In the genomic region with DNA sequence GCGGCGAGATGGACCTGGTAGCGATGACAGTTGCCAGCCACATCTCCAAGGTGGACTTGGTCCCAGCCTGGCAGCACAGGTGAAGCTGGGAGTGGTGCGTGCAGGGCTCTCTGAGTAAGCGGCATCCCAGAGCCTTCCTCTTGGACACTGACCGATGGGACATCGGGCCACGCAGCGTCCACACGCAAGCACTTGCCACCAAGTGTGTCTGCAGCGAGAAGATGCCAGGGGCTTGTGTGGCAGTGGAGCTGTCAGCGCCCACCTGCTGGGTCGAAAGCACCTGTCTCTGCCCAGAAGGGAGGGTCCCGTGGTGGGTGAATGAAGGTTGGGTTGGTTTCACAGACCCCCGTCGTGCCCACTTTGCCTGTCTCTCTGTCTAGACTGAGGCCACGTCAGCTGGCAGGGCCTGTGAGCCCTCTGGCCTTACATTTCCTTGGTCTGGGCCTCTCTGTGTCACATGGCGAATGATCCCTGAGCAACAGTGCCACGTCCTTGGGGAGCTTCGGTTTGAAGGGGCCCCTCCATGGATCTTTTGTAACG, we compare ENCODE assay signal across 22 cellular contexts.
"Had no signal": no experiment of that assay in that cellular context is flagged by ENCODE, and none has a peak within 500 bp of the region (broad histone marks: within the 10 kb centered on the region; RNA-seq: fewer than 3 reads in every experiment).

No MANE protein-coding gene starts in this region.

- H3K9me3 ChIP-seq: gastroesophageal sphincter, left lung, mucosa of descending colon, neutrophil, sigmoid colon, thoracic aorta, vagina had no signal

- DNase-seq: activated CD4-positive, alpha-beta T cell treated with anti-CD3 and anti-CD28 coated beads for 48 hours; activated CD4-positive, alpha-beta T cell treated with anti-CD3 and anti-CD28 coated beads, Interleukin-2, amount 50 U/mL, for 48 hours; activated CD8-positive, alpha-beta memory T cell treated with anti-CD3 and anti-CD28 coated beads for 24 hours; activated effector memory CD4-positive, alpha-beta T cell treated with Interleukin-2 at 50 U/mL for 16 hours; activated naive CD4-positive, alpha-beta T cell treated with Interleukin-2 at 50 U/mL for 16 hours; cortex of kidney; effector memory CD8-positive, alpha-beta T cell; erythroblast; head of caudate nucleus; kidney glomerular epithelial cell; sigmoid colon; small intestine; stimulated activated CD4-positive, alpha-beta T cell treated with anti-CD3 and anti-CD28 coated beads, Interleukin-4, amount 100 ng/mL, for 24 hours; WERI-Rb-1 had no signal

- H3K27me3 ChIP-seq: gastroesophageal sphincter, sigmoid colon, vagina had no signal

- ATAC-seq: activated CD4-positive, CD25-positive, alpha-beta regulatory T cell treated with anti-CD3 and anti-CD28 coated beads, Interleukin-2, amount 50 U/mL, for 24 hours; effector memory CD8-positive, alpha-beta T cell; gastroesophageal sphincter; left lung; mucosa of descending colon; stimulated activated effector memory CD8-positive, alpha-beta T cell treated with anti-CD3 and anti-CD28 coated beads, Interleukin-12 subunit alpha, Interleukin-12 subunit beta, amount 100 ng/mL, for 72 hours had no signal

- H3K27ac ChIP-seq: gastroesophageal sphincter, left lung, neutrophil, sigmoid colon, thoracic aorta, vagina, WERI-Rb-1 had no signal

- H3K4me3 ChIP-seq: gastroesophageal sphincter, left lung, mucosa of descending colon, sigmoid colon, thoracic aorta, vagina had no signal

- H3K36me3 ChIP-seq: left lung, neutrophil, thoracic aorta, vagina, WERI-Rb-1 had no signal

- FAIRE-seq: small intestine had no signal
